ENCODE assay signal across 22 cellular contexts in genomic region chr1:50852889-50853288, GRCh38.
DNase-seq lines count a peak whose midpoint lies in the region; ATAC-seq and TF ChIP-seq lines count a peak whose summit lies in the region.
"Had no signal": no experiment of that assay in that cellular context is flagged by ENCODE, and none has a peak within 500 bp of the region (broad histone marks: within the 10 kb centered on the region; RNA-seq: fewer than 3 reads in every experiment).

No MANE protein-coding gene starts in this region.

- no peaks in the 10 kb centered on the region for H3K36me3 ChIP-seq in hepatocyte (replicated peaks; ENCODE audit: insufficient read depth, low read depth)
- H3K36me3 ChIP-seq in right atrium auricular region = no peaks in the 10 kb centered on the region
- H3K36me3 ChIP-seq: heart right ventricle, left ventricle myocardium inferior, suprapubic skin, vagina had no signal

- TF ChIP-seq CTCF in hepatocyte (IDR thresholded peaks at IDR 0.05; ENCODE audit: poor library complexity) (no peak), right atrium auricular region (IDR thresholded peaks at IDR 0.05) (no peak)

- no peak overlapping the region for H3K4me3 ChIP-seq in hepatocyte
- no peak overlapping the region for H3K4me3 ChIP-seq in right atrium auricular region
- H3K4me3 ChIP-seq: heart right ventricle, left ventricle myocardium inferior, PC-9, SJCRH30, suprapubic skin, vagina had no signal

- peaks cover 4% of the 10 kb centered on the region for H3K79me2 ChIP-seq in hepatocyte

- ATAC-seq in HG02571 (IDR thresholded peaks at IDR 0.05; ENCODE audit: unreplicated experiment) = no peak
- ATAC-seq: activated CD8-positive, alpha-beta memory T cell treated with anti-CD3 and anti-CD28 coated beads, Interleukin-2, amount 10 ng/mL, durations not matched to agents 7 days and 5 days; HCT116; heart right ventricle had no signal

- H3K9me3 ChIP-seq in hepatocyte (ENCODE audit: low read depth) = no peaks in the 10 kb centered on the region
- no peaks in the 10 kb centered on the region for H3K9me3 ChIP-seq in right atrium auricular region
- H3K9me3 ChIP-seq: vagina had no signal

- no peaks in the 10 kb centered on the region for H3K27me3 ChIP-seq in hepatocyte
- H3K27me3 ChIP-seq in right atrium auricular region = no peaks in the 10 kb centered on the region
- H3K27me3 ChIP-seq: heart right ventricle, SJCRH30, suprapubic skin, vagina had no signal

- peak overlapping the region; percentile 57 for H3K4me2 ChIP-seq in hepatocyte
- H3K4me2 ChIP-seq: PC-9 had no signal

- H3K4me1 ChIP-seq in hepatocyte (ENCODE audit: insufficient read depth) (no peaks in the 10 kb centered on the region), right atrium auricular region (no peaks in the 10 kb centered on the region)
- H3K4me1 ChIP-seq: SJCRH30, suprapubic skin, vagina had no signal

- WGBS in hepatocyte (ENCODE audit: low lambda C conversion rate, missing lambda C conversion rate) = 76% methylated on average over 1 of the region's 1 CpG

- H3K27ac ChIP-seq in hepatocyte (peak overlapping the region; percentile 25), right atrium auricular region (no peak overlapping the region)
- H3K27ac ChIP-seq: heart right ventricle, left ventricle myocardium inferior, PC-9, SJCRH30, suprapubic skin, vagina had no signal

- no peaks in the 10 kb centered on the region for H4K20me1 ChIP-seq in hepatocyte (ENCODE audit: insufficient read depth, poor library complexity, severe bottlenecking)

- no peak overlapping the region for H2AFZ ChIP-seq in hepatocyte
- H2AFZ ChIP-seq: PC-9 had no signal

- no peaks in the 10 kb centered on the region for H3K9me2 ChIP-seq in hepatocyte (replicated peaks; ENCODE audit: insufficient read depth)

- DNase-seq in NCI-H146 (lab: John Stamatoyannopoulos, UW) (peak; percentile 93), NCI-H69 (lab: John Stamatoyannopoulos, UW) (peak; percentile 47), hepatocyte (ENCODE audit: low spot score) (no peak), superior temporal gyrus (ENCODE audit: extremely low spot score) (peak; percentile 60), right atrium auricular region (ENCODE audit: low spot score) (no peak), NCI-H1694 (lab: John Stamatoyannopoulos, UW) (no peak)
- DNase-seq: activated CD4-positive, alpha-beta T cell treated with anti-CD3 and anti-CD28 coated beads, Interleukin-2, amount 10 ng/mL, durations not matched to agents 24 days and 14 days; activated CD8-positive, alpha-beta memory T cell treated with anti-CD3 and anti-CD28 coated beads, Interleukin-2, amount 10 ng/mL, durations not matched to agents 7 days and 5 days; activated naive CD4-positive, alpha-beta T cell treated with anti-CD3 and anti-CD28 coated beads, Interleukin-2, amount 50 U/mL, for 16 hours; aorta; CD4-positive, alpha-beta memory T cell; GF-D8; heart right ventricle; KG1; left ventricle myocardium inferior; NCI-H2107; PC-9; SJCRH30 had no signal

Comparison
In these comparisons a context has a peak if more than half of its experiments do, and no peak if none do; other contexts are left out.
1. DNase-seq: peak in NCI-H146 (single experiment), NCI-H69 (single experiment) and superior temporal gyrus (single experiment); none in hepatocyte (single experiment), right atrium auricular region (single experiment) and NCI-H1694 (single experiment).